Comparison of ENCODE assay signal across 9 cellular contexts in the genomic region with DNA sequence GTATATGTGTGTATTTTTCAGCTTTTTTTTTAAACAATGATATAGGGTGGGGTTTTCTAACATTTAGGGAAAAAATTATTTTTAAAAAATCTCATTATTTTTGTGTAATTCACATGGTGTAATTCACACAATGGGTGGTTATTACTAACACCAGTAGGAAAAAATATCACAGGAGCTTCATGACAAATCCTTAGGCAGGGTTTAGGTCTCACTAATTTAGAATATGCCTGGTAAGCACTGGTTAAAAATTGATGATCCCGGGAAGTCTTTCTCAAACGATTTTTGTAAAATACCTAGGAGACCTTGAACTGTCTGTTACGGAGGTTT. TPM values are rescaled to one million over a fixed set of nuclear protein-coding genes. Genes with fewer than 3 reads are reported as not detected.
DNase-seq lines count a peak whose midpoint lies in the region; ATAC-seq and TF ChIP-seq lines count a peak whose summit lies in the region.
"Had no signal": no experiment of that assay in that cellular context is flagged by ENCODE, and none has a peak within 500 bp of the region (broad histone marks: within the 10 kb centered on the region; RNA-seq: fewer than 3 reads in every experiment).

No MANE protein-coding gene starts in this region.

- TF ChIP-seq CTCF in cardiac muscle cell (IDR thresholded peaks at IDR 0.05; ENCODE audit: low read depth, low read length): no peak
- no peak for TF ChIP-seq CTCF in mesothelial cell of epicardium (IDR thresholded peaks at IDR 0.05; ENCODE audit: unreplicated experiment)
- TF ChIP-seq CTCF in uterus (IDR thresholded peaks at IDR 0.05): peak in 1 of 4 experiments; percentile 5

- 0 to 3% (median 1%) methylated on average over 3 of the region's 3 CpGs for WGBS in adipose tissue, 3 donors

- H3K4me1 Mint-ChIP-seq in mesothelial cell of epicardium: peaks cover 36% of the 10 kb centered on the region

- no peaks in the 10 kb centered on the region for H3K27me3 ChIP-seq in cardiac muscle cell
- no peaks in the 10 kb centered on the region for H3K27me3 ChIP-seq in uterus

- peak overlapping the region; percentile 63 for H3K4me3 Mint-ChIP-seq in mesothelial cell of epicardium

- peak overlapping the region; percentile 96 for H3K27ac ChIP-seq in cardiac muscle cell
- H3K27ac ChIP-seq in adipose tissue (ENCODE audit: low read depth, low read length): peak overlapping the region; percentile 90
- H3K27ac ChIP-seq in uterus: peak overlapping the region; percentile 89 to 95

- H3K9me3 ChIP-seq in cardiac muscle cell (ENCODE audit: low read depth) (no peaks in the 10 kb centered on the region), uterus (no peaks in the 10 kb centered on the region)

- ATAC-seq in Right ventricle myocardium inferior (no peak), GM21423 (IDR thresholded peaks at IDR 0.05; ENCODE audit: unreplicated experiment) (no peak)

- peaks cover 21% of the 10 kb centered on the region for H3K4me1 ChIP-seq in cardiac muscle cell (ENCODE audit: low read depth)
- H3K4me1 ChIP-seq in uterus: peaks cover 8 to 14% of the 10 kb centered on the region in 2 donors

- no peaks in the 10 kb centered on the region for H3K9me3 Mint-ChIP-seq in mesothelial cell of epicardium

- H3K27ac Mint-ChIP-seq in mesothelial cell of epicardium: peak overlapping the region; percentile 97

- H3K36me3 ChIP-seq in cardiac muscle cell: no peaks in the 10 kb centered on the region
- no peaks in the 10 kb centered on the region for H3K36me3 ChIP-seq in uterus

- H3K36me3 Mint-ChIP-seq in mesothelial cell of epicardium: no peaks in the 10 kb centered on the region

- in situ Hi-C loops in G401 (cut with HindIII; ENCODE audit: low sequenced_read_pairs): no loop called here

- DNase-seq in cardiac muscle cell (ENCODE audit: low read depth in 1 of 2, low spot score in 1 of 2) (no peak), Right ventricle myocardium inferior (ENCODE audit: missing footprints) (no peak), mesothelial cell of epicardium (ENCODE audit: low spot score in 2 of 2, unreplicated experiment in 2 of 2) (no peak), uterus (no peak), G401 (ENCODE audit: low spot score) (no peak), NCI-H1436 treated with DMSO at 0.1 percent for 48 hours (lab: John Stamatoyannopoulos, UW) (no peak)
- DNase-seq: NCI-H748 treated with DMSO at 0.1 percent for 48 hours had no signal

- TF ChIP-seq POLR2A in uterus (IDR thresholded peaks at IDR 0.05): no peak

- H3K27me3 Mint-ChIP-seq in mesothelial cell of epicardium (ENCODE audit: low read depth): no peaks in the 10 kb centered on the region

- intact Hi-C loops in Right ventricle myocardium inferior (cut with DNase I): loop anchor here (1.0 to 5.0 kb wide), 3 partner anchors 19 to 244 kb away; no protein-coding TSS in a partner anchor
- intact Hi-C loops in uterus (cut with DNase I; ENCODE audit: low total_unique reads): no loop called here

- H3K4me3 ChIP-seq in cardiac muscle cell (peak overlapping the region; percentile 22), uterus (peak overlapping the region; percentile 25 to 33)

RNA-seq across cellular contexts. Expression of gene ZNF217, which starts 29.5 kb away (rescaled TPM):
- total RNA-seq in cardiac muscle cell (16.7 and 26.3 TPM in 2 replicates), Right ventricle myocardium inferior (8.3 TPM), mesothelial cell of epicardium (38.1 to 39.5 TPM (median 38.8 TPM) in 3 replicates), uterus (10 to 100 TPM in 3 of 4 donors, 1 to 10 TPM in 1; 7.4 to 37.8 (median 18.4) TPM)
- polyA plus RNA-seq in cardiac muscle cell (6.1 and 10.3 TPM in 2 replicates), adipose tissue (10 to 100 TPM in 1 of 3 donors, 1 to 10 TPM in 2; 5.7 to 17.0 (median 8.4) TPM)
- 63.4 and 79.3 TPM in 2 replicates for total RNA-seq in G401 (2014; rRNA removed; shearing (Covaris generic))
